Comparison of ENCODE assay signal across 1 cellular context in genomic region chr10:50316695-50317648, GRCh38.
TF ChIP-seq lines count a peak whose summit lies in the region.

No MANE protein-coding gene starts in this region.

TF ChIP-seq in WTC11, 78 proteins besides CTCF, POLR2A, EP300 and RAD21 (continued from another document):
- TF ChIP-seq, protein P1, sequence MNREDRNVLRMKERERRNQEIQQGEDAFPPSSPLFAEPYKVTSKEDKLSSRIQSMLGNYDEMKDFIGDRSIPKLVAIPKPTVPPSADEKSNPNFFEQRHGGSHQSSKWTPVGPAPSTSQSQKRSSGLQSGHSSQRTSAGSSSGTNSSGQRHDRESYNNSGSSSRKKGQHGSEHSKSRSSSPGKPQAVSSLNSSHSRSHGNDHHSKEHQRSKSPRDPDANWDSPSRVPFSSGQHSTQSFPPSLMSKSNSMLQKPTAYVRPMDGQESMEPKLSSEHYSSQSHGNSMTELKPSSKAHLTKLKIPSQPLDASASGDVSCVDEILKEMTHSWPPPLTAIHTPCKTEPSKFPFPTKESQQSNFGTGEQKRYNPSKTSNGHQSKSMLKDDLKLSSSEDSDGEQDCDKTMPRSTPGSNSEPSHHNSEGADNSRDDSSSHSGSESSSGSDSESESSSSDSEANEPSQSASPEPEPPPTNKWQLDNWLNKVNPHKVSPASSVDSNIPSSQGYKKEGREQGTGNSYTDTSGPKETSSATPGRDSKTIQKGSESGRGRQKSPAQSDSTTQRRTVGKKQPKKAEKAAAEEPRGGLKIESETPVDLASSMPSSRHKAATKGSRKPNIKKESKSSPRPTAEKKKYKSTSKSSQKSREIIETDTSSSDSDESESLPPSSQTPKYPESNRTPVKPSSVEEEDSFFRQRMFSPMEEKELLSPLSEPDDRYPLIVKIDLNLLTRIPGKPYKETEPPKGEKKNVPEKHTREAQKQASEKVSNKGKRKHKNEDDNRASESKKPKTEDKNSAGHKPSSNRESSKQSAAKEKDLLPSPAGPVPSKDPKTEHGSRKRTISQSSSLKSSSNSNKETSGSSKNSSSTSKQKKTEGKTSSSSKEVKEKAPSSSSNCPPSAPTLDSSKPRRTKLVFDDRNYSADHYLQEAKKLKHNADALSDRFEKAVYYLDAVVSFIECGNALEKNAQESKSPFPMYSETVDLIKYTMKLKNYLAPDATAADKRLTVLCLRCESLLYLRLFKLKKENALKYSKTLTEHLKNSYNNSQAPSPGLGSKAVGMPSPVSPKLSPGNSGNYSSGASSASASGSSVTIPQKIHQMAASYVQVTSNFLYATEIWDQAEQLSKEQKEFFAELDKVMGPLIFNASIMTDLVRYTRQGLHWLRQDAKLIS (CRISPR knock-in tag; IDR thresholded peaks at IDR 0.05; ENCODE audit: borderline replicate concordance) = no peak
- TF ChIP-seq NFATC4 (CRISPR knock-in tag; IDR thresholded peaks at IDR 0.05) (no peak), ZNF512 (CRISPR knock-in tag; IDR thresholded peaks at IDR 0.05; ENCODE audit: borderline replicate concordance) (no peak)
TF ChIP-seq in WTC11: peak in this region for 0.
